ENCODE assay signal across 5 cellular contexts in genomic region chr22:29357193-29357890, GRCh38. TPM values are rescaled to one million over a fixed set of nuclear protein-coding genes. Genes with fewer than 3 reads are reported as not detected.
"Had no signal": no experiment of that assay in that cellular context is flagged by ENCODE, and none has a peak within 500 bp of the region (broad histone marks: within the 10 kb centered on the region; RNA-seq: fewer than 3 reads in every experiment).

No MANE protein-coding gene starts in this region.

RNA-seq across cellular contexts. Expression of gene RASL10A, which starts 41.8 kb away (rescaled TPM):
- total RNA-seq: osteoblast, osteocyte, smooth muscle cell had no signal
- polyA plus RNA-seq: naive thymus-derived CD4-positive, alpha-beta T cell; naive thymus-derived CD8-positive, alpha-beta T cell; smooth muscle cell had no signal

RNA-seq across cellular contexts. Expression of gene GAS2L1, which starts 50.9 kb away (rescaled TPM):
- total RNA-seq: naive thymus-derived CD8-positive, alpha-beta T cell had no signal
